In the genomic region with DNA sequence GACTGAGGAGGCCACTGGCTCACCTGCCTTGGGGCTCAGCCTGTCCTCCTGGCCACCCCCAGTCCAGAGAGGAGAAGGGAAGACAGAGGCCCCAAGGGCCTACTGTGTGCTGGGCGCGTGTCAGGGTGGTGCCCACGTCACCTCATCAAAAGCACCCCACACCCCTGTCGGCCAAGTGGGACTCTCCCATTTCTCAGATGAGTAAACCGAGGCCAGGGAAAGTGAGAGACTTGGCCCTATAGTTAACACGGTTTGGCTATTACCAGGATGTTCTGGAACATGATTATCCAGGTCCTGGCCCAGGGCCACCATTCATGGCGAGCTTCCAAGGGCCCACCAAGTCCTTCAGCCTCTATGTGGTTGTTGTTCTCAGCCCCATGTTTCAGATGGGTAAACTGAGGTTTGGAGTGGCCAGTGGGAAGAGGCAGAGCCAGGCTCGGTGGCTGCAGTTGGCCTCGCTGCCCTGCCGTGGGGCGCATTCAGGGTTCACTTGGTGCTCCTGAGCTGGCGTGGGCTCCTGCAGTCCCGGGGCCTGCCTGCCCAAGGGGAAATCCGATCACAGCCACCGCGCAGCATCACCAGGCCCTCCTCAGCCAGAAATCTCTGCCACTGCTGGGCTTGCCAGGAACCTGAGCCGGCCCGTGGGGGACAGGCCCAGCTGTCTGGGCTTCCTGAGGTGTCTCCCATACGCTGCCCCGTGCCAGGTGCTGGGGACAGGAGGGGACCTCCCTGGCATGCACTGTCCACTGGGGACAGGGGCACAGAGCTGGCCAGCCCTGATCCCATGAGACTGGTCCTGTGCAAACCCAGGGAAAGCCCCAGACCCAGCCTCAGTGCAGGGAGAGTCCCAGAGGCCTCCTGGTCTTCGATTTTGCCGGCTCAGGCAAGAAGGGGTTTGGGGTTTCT, we compare ENCODE assay signal across 14 cellular contexts.
DNase-seq lines count a peak whose midpoint lies in the region; ATAC-seq, FAIRE-seq and TF ChIP-seq lines count a peak whose summit lies in the region.
"Had no signal": no experiment of that assay in that cellular context is flagged by ENCODE, and none has a peak within 500 bp of the region (broad histone marks: within the 10 kb centered on the region; RNA-seq: fewer than 3 reads in every experiment).

No MANE protein-coding gene starts in this region.

- H3K9me3 Mint-ChIP-seq in dendritic cell treated with granulocyte-macrophage colony-stimulating factor and Interleukin-4, amounts not matched to agents 40 ng/mL and 50 ng/mL, for 4 days: no peaks in the 10 kb centered on the region
- H3K9me3 Mint-ChIP-seq: activated T-helper 2 cell treated with anti-CD3 and anti-CD28 coated beads, Interferon-gamma antibody, Interleukin-2, Interleukin-4, amounts not matched to agents 10 μg/mL and 5 μg/mL and 100 μg/mL, durations not matched to agents 14 hours and 24 hours and 36 hours; CD4-positive, alpha-beta memory T cell; naive thymus-derived CD8-positive, alpha-beta T cell had no signal

- H3K36me3 Mint-ChIP-seq in dendritic cell treated with granulocyte-macrophage colony-stimulating factor and Interleukin-4, amounts not matched to agents 40 ng/mL and 50 ng/mL, for 4 days (ENCODE audit: low read depth): no peaks in the 10 kb centered on the region
- H3K36me3 Mint-ChIP-seq: CD4-positive, alpha-beta memory T cell; naive thymus-derived CD8-positive, alpha-beta T cell had no signal

- H3K4me1 Mint-ChIP-seq in dendritic cell treated with granulocyte-macrophage colony-stimulating factor and Interleukin-4, amounts not matched to agents 40 ng/mL and 50 ng/mL, for 4 days (ENCODE audit: low read depth): peaks cover 28% of the 10 kb centered on the region

- no peak for TF ChIP-seq CTCF in GM13976 (IDR thresholded peaks at IDR 0.05; ENCODE audit: borderline replicate concordance, control extremely low read depth, extremely low read depth, insufficient read depth, missing control alignments)

- no peak for FAIRE-seq in RCC 7860 (lab: Jason Lieb, UNC)

- H3K27ac Mint-ChIP-seq in dendritic cell treated with granulocyte-macrophage colony-stimulating factor and Interleukin-4, amounts not matched to agents 40 ng/mL and 50 ng/mL, for 4 days: peak overlapping the region; percentile 25
- H3K27ac Mint-ChIP-seq: activated T-helper 2 cell treated with anti-CD3 and anti-CD28 coated beads, Interferon-gamma antibody, Interleukin-2, Interleukin-4, amounts not matched to agents 10 μg/mL and 5 μg/mL and 100 μg/mL, durations not matched to agents 14 hours and 24 hours and 36 hours; CD4-positive, alpha-beta memory T cell; naive thymus-derived CD8-positive, alpha-beta T cell had no signal

- peaks cover 6% of the 10 kb centered on the region for H3K27me3 Mint-ChIP-seq in dendritic cell treated with granulocyte-macrophage colony-stimulating factor and Interleukin-4, amounts not matched to agents 40 ng/mL and 50 ng/mL, for 4 days
- H3K27me3 Mint-ChIP-seq: CD4-positive, alpha-beta memory T cell; naive thymus-derived CD8-positive, alpha-beta T cell had no signal

- ATAC-seq in GM19455 (IDR thresholded peaks at IDR 0.05; ENCODE audit: unreplicated experiment): peak; percentile 54
- ATAC-seq in HG03045 (IDR thresholded peaks at IDR 0.05; ENCODE audit: unreplicated experiment): peak; percentile 58
- ATAC-seq: naive thymus-derived CD8-positive, alpha-beta T cell had no signal

- intact Hi-C loops in dendritic cell treated with granulocyte-macrophage colony-stimulating factor and Interleukin-4, amounts not matched to agents 40 ng/mL and 50 ng/mL, for 4 days (cut with micrococcal nuclease): no loop called here

- DNase-seq in GM13976 (ENCODE audit: low spot score): peak; percentile 71
- DNase-seq in T-helper 2 cell: no peak
- DNase-seq in globus pallidus (ENCODE audit: low spot score): no peak
- DNase-seq in RCC 7860 (ENCODE audit: low spot score): no peak
- DNase-seq in NCI-H1436 (lab: John Stamatoyannopoulos, UW): no peak
- DNase-seq: KG1; naive thymus-derived CD8-positive, alpha-beta T cell; NCI-H526; thyroid gland had no signal

- H3K4me3 Mint-ChIP-seq in dendritic cell treated with granulocyte-macrophage colony-stimulating factor and Interleukin-4, amounts not matched to agents 40 ng/mL and 50 ng/mL, for 4 days: no peak overlapping the region
- H3K4me3 Mint-ChIP-seq: CD4-positive, alpha-beta memory T cell; naive thymus-derived CD8-positive, alpha-beta T cell had no signal

- in situ Hi-C loops in GM13976 (cut with MboI; ENCODE audit: low sequenced_read_pairs, unreplicated experiment): no loop called here
